In the genomic region with DNA sequence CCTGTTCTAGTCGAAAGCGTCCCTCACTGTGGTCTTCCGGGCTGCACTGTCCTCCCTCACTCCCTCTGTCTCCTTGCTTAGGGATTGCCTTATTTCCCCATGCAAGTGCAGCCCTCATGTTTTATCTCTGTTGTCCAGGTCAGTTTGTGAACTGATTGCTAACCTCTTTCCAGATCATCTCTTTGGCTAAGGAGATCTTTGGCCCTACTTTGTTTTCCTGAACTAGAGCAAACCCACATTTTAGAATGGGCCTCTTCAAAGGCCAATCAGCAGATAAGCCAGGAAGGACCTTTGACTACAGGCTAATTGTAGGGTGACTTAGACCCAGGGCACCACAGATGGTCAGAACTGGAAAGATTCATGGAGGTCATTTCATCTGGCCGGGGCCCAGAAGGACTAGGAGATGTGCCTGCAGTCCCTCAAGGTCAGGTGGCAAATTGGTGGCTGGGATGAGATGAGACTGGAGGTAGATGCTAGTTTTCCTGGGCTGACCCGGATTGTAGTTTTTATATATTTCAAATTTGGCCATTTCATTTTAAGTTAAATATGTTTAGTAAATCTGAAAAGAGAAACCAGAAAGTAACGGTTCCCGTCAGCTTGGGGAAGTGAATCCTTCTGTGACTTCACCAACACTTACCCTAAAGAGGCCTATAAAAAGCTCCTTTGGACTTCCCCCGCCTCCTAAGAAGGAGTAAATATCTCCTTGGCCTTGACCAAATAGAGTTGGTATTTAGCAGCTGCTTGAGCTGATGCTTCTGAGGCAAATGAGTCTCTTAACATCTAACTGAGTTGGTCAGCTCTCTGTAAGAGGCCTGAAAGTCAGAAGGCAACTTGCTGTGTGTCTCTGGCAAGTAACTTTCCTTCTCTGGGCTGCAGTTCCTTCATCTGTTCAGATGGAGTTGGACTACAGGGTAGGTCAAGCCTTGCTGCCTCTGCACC, we compare ENCODE assay signal across 9 cellular contexts. TPM values are rescaled to one million over a fixed set of nuclear protein-coding genes. Genes with fewer than 3 reads are reported as not detected.
DNase-seq lines count a peak whose midpoint lies in the region; ATAC-seq, FAIRE-seq and TF ChIP-seq lines count a peak whose summit lies in the region.
"Had no signal": no experiment of that assay in that cellular context is flagged by ENCODE, and none has a peak within 500 bp of the region (broad histone marks: within the 10 kb centered on the region; RNA-seq: fewer than 3 reads in every experiment).

No MANE protein-coding gene starts in this region.

- TF ChIP-seq POLR2A in breast epithelium (IDR thresholded peaks at IDR 0.05) (no peak), H54 (IDR thresholded peaks at IDR 0.05; ENCODE audit: low read depth, low read length) (no peak)

- peak; percentile 56 for ATAC-seq in HG03066 (IDR thresholded peaks at IDR 0.05; ENCODE audit: low read depth, unreplicated experiment)
- peak; percentile 80 for ATAC-seq in activated CD8-positive, alpha-beta T cell treated with anti-CD3 and anti-CD28 coated beads for 36 hours

- peak overlapping the region; percentile 11 for H3K27ac ChIP-seq in parathyroid adenoma
- H3K27ac ChIP-seq in breast epithelium: peak overlapping the region in 1 of 2 donors; percentile 15

- no peaks in the 10 kb centered on the region for H3K36me3 ChIP-seq in parathyroid adenoma (ENCODE audit: control insufficient read depth, insufficient read depth, low read length)
- H3K36me3 ChIP-seq in breast epithelium: no peaks in the 10 kb centered on the region

- no peaks in the 10 kb centered on the region for H3K9me3 ChIP-seq in parathyroid adenoma (ENCODE audit: control insufficient read depth, low read length)
- no peaks in the 10 kb centered on the region for H3K9me3 ChIP-seq in breast epithelium

- FAIRE-seq in H54 (lab: Jason Lieb, UNC): no peak

- no peaks in the 10 kb centered on the region for H3K27me3 Mint-ChIP-seq in activated CD8-positive, alpha-beta T cell treated with anti-CD3 and anti-CD28 coated beads for 36 hours

- H3K27me3 ChIP-seq in parathyroid adenoma (ENCODE audit: control insufficient read depth, insufficient read depth, low read length): no peaks in the 10 kb centered on the region
- H3K27me3 ChIP-seq in breast epithelium: no peaks in the 10 kb centered on the region

- peaks cover 3% of the 10 kb centered on the region for H3K36me3 Mint-ChIP-seq in activated CD8-positive, alpha-beta T cell treated with anti-CD3 and anti-CD28 coated beads for 36 hours (ENCODE audit: low read depth)

- H3K4me3 Mint-ChIP-seq in activated CD8-positive, alpha-beta T cell treated with anti-CD3 and anti-CD28 coated beads for 36 hours: peak overlapping the region; percentile 52
- H3K4me3 Mint-ChIP-seq: neural crest cell had no signal

- POLR2A ChIA-PET in activated CD8-positive, alpha-beta T cell treated with anti-CD3 and anti-CD28 coated beads for 36 hours (lab: Charles Lee): interaction anchor here (0.6 to 0.7 kb wide), 2 partner anchors 31 to 97 kb away, joined by 3 read pairs; no protein-coding TSS in a partner anchor

- H3K27ac Mint-ChIP-seq in activated CD8-positive, alpha-beta T cell treated with anti-CD3 and anti-CD28 coated beads for 36 hours: peak overlapping the region; percentile 94

- H2AFZ ChIP-seq in parathyroid adenoma: no peak overlapping the region

- H3K4me1 ChIP-seq in parathyroid adenoma (no peaks in the 10 kb centered on the region), breast epithelium (no peaks in the 10 kb centered on the region)

- H3K4me3 ChIP-seq in parathyroid adenoma (ENCODE audit: low read depth, low read length): no peak overlapping the region
- no peak overlapping the region for H3K4me3 ChIP-seq in breast epithelium

- no peaks in the 10 kb centered on the region for H3K9me3 Mint-ChIP-seq in activated CD8-positive, alpha-beta T cell treated with anti-CD3 and anti-CD28 coated beads for 36 hours
- H3K9me3 Mint-ChIP-seq: neural crest cell had no signal

- DNase-seq in stimulated activated CD4-positive, alpha-beta T cell treated with anti-CD3 and anti-CD28 coated beads, Interleukin-12 subunit alpha, Interleukin-12 subunit beta, amount 100 ng/mL, for 48 hours (ENCODE audit: low read depth in 2 of 3, low spot score in 1 of 3): peak in 2 of 3 donors; percentile 29 to 37
- no peak for DNase-seq in stimulated activated CD4-positive, alpha-beta T cell treated with anti-CD3 and anti-CD28 coated beads, Interleukin-2, amount 100 ng/mL, for 24 hours
- DNase-seq in activated CD8-positive, alpha-beta T cell treated with anti-CD3 and anti-CD28 coated beads for 36 hours: peak; percentile 69
- DNase-seq in NCI-H2081 (lab: John Stamatoyannopoulos, UW) (no peak), breast epithelium (ENCODE audit: low spot score in 2 of 2) (no peak), H54 (ENCODE audit: insufficient read length, low spot score) (no peak)

- H3K9ac ChIP-seq in parathyroid adenoma: no peak overlapping the region

- no peaks in the 10 kb centered on the region for H3K79me2 ChIP-seq in parathyroid adenoma

- no peak for TF ChIP-seq CTCF in activated CD8-positive, alpha-beta T cell treated with anti-CD3 and anti-CD28 coated beads for 36 hours (IDR thresholded peaks at IDR 0.05)
- TF ChIP-seq CTCF in parathyroid adenoma (IDR thresholded peaks at IDR 0.05) (no peak), breast epithelium (IDR thresholded peaks at IDR 0.05) (no peak)

- intact Hi-C loops in activated CD8-positive, alpha-beta T cell treated with anti-CD3 and anti-CD28 coated beads for 36 hours (cut with micrococcal nuclease): no loop called here
- intact Hi-C loops in breast epithelium (cut with DNase I; ENCODE audit: low total_unique reads): no loop called here

- CTCF ChIA-PET in activated CD8-positive, alpha-beta T cell treated with anti-CD3 and anti-CD28 coated beads for 36 hours (lab: Charles Lee): interaction anchor here (0.6 to 2.1 kb wide), 5 partner anchors 27 to 455 kb away, joined by 3 to 8 read pairs (median 4); no protein-coding TSS in a partner anchor

- H3K4me1 Mint-ChIP-seq in activated CD8-positive, alpha-beta T cell treated with anti-CD3 and anti-CD28 coated beads for 36 hours (ENCODE audit: low read depth): peaks cover 33% of the 10 kb centered on the region
- H3K4me1 Mint-ChIP-seq: neural crest cell had no signal

- H3K4me2 ChIP-seq in parathyroid adenoma (ENCODE audit: low read length): no peak overlapping the region

RNA-seq across cellular contexts. Expression of a gene that starts 6.3 kb away (rescaled TPM):
- total RNA-seq in activated CD8-positive, alpha-beta T cell treated with anti-CD3 and anti-CD28 coated beads for 36 hours: 10 to 100 TPM; 55.1 to 55.2 TPM
- 10 to 100 TPM; 11.4 to 13.8 (median 12.3) TPM for total RNA-seq in breast epithelium

RNA-seq across cellular contexts. Expression of a gene that starts 24.5 kb away (rescaled TPM):
- total RNA-seq in activated CD8-positive, alpha-beta T cell treated with anti-CD3 and anti-CD28 coated beads for 36 hours: 10 to 100 TPM; 42.4 to 43.8 TPM
- total RNA-seq in breast epithelium: 10 to 100 TPM; 26.2 to 38.7 (median 28.8) TPM

RNA-seq across cellular contexts. Expression of a gene that starts 33.8 kb away (rescaled TPM):
- total RNA-seq in activated CD8-positive, alpha-beta T cell treated with anti-CD3 and anti-CD28 coated beads for 36 hours: 10 to 100 TPM; 76.3 to 80.0 TPM
- total RNA-seq in breast epithelium: 10 to 100 TPM; 37.0 to 46.5 (median 40.1) TPM

RNA-seq across cellular contexts. Expression of a gene that starts 34.1 kb away (rescaled TPM):
- 10 to 100 TPM; 65.5 to 65.8 TPM for total RNA-seq in activated CD8-positive, alpha-beta T cell treated with anti-CD3 and anti-CD28 coated beads for 36 hours
- total RNA-seq in breast epithelium: 10 to 100 TPM; 20.0 to 35.0 (median 32.8) TPM

Comparison
In these comparisons a context has a peak if more than half of its experiments do, and no peak if none do; other contexts are left out.
1. DNase-seq: peak in stimulated activated CD4-positive, alpha-beta T cell treated with anti-CD3 and anti-CD28 coated beads, Interleukin-12 subunit alpha, Interleukin-12 subunit beta, amount 100 ng/mL, for 48 hours (2 of 3) and activated CD8-positive, alpha-beta T cell treated with anti-CD3 and anti-CD28 coated beads for 36 hours (single experiment); none in stimulated activated CD4-positive, alpha-beta T cell treated with anti-CD3 and anti-CD28 coated beads, Interleukin-2, amount 100 ng/mL, for 24 hours (0 of 2), NCI-H2081 (0 of 2), breast epithelium (0 of 2) and H54 (single experiment).